Comparison of ENCODE assay signal across 22 cellular contexts in the genomic region with DNA sequence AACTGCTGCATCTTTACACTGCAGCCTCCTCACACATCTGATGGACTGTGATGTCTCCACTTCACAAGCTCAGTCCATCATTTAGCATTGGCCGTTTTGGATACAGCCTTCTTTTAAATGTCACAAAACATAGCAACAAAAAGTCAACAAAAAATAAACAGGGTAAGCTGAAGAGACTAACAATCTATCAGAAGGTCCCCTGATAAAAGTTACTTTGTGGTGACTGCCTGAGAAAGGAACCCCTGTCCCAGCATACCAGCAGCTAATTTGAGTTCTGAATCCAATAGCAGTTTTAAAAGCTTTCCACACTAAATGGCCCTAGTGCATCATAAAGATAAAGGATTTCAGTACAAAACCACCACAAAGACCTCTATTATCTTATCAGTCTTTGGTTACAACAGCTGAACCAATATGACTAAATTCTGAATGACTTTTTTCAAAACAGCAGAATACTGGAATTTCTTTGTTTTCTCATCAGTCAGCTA.
DNase-seq lines count a peak whose midpoint lies in the region; FAIRE-seq and TF ChIP-seq lines count a peak whose summit lies in the region.
"Had no signal": no experiment of that assay in that cellular context is flagged by ENCODE, and none has a peak within 500 bp of the region (broad histone marks: within the 10 kb centered on the region; RNA-seq: fewer than 3 reads in every experiment).

No MANE protein-coding gene starts in this region.

- no peaks in the 10 kb centered on the region for H3K9me3 Mint-ChIP-seq in nephron progenitor cell

- H3K27me3 Mint-ChIP-seq in nephron progenitor cell (ENCODE audit: low read depth, poor library complexity): no peaks in the 10 kb centered on the region
- H3K27me3 Mint-ChIP-seq: CD4-positive, alpha-beta memory T cell; effector memory CD8-positive, alpha-beta T cell; IgD-negative memory B cell had no signal

- H3K36me3 Mint-ChIP-seq in nephron progenitor cell (ENCODE audit: low read depth): peaks cover 4% of the 10 kb centered on the region
- H3K36me3 Mint-ChIP-seq: CD4-positive, alpha-beta memory T cell; IgD-negative memory B cell had no signal

- H3K4me3 Mint-ChIP-seq in nephron progenitor cell: no peak overlapping the region
- H3K4me3 Mint-ChIP-seq: CD4-positive, alpha-beta memory T cell; effector memory CD8-positive, alpha-beta T cell; IgD-negative memory B cell had no signal

- peaks cover 55% of the 10 kb centered on the region for H3K4me1 Mint-ChIP-seq in nephron progenitor cell
- H3K4me1 Mint-ChIP-seq: CD4-positive, alpha-beta memory T cell; IgD-negative memory B cell had no signal

- H3K27ac Mint-ChIP-seq in nephron progenitor cell: peak overlapping the region; percentile 33
- H3K27ac Mint-ChIP-seq: CD4-positive, alpha-beta memory T cell; effector memory CD8-positive, alpha-beta T cell had no signal

- DNase-seq in COLO829 (ENCODE audit: low spot score) (peak; percentile 80), OCI-M1 (lab: John Stamatoyannopoulos, UW) (peak; percentile 79), frontal cortex (ENCODE audit: low spot score in 2 of 2) (peak in 1 of 2 donors; percentile 16), nephron progenitor cell (no peak), NCI-H2196 (lab: John Stamatoyannopoulos, UW; ENCODE audit: unreplicated experiment) (no peak), NCI-H82 (lab: John Stamatoyannopoulos, UW) (no peak), NCI-H187 treated with DMSO at 0.1 percent for 48 hours (lab: John Stamatoyannopoulos, UW) (no peak), DMS79 treated with DMSO at 0.1 percent for 48 hours (lab: John Stamatoyannopoulos, UW) (no peak)
- DNase-seq: activated CD4-positive, alpha-beta T cell treated with anti-CD3 and anti-CD28 coated beads for 1 hour; activated effector memory CD4-positive, alpha-beta T cell treated with Interleukin-2 at 50 U/mL for 16 hours; adrenal gland; CD4-positive, alpha-beta memory T cell; DMS79; effector memory CD8-positive, alpha-beta T cell; kidney; mesendoderm; NCI-H1930; NCI-H524 treated with DMSO at 0.1 percent for 48 hours; sigmoid colon; T-helper 9 cell had no signal

- peak; percentile 81 for FAIRE-seq in frontal cortex (lab: Jason Lieb, UNC)
- FAIRE-seq: H54, kidney had no signal

- TF ChIP-seq CTCF in nephron progenitor cell (IDR thresholded peaks at IDR 0.05): no peak

Comparison
In these comparisons a context has a peak if more than half of its experiments do, and no peak if none do; other contexts are left out.
1. DNase-seq: peak in COLO829 (single experiment) and OCI-M1 (single experiment); none in nephron progenitor cell (single experiment), NCI-H2196 (single experiment), NCI-H82 (single experiment), NCI-H187 treated with DMSO at 0.1 percent for 48 hours (single experiment) and DMS79 treated with DMSO at 0.1 percent for 48 hours (single experiment).